In the genomic region with DNA sequence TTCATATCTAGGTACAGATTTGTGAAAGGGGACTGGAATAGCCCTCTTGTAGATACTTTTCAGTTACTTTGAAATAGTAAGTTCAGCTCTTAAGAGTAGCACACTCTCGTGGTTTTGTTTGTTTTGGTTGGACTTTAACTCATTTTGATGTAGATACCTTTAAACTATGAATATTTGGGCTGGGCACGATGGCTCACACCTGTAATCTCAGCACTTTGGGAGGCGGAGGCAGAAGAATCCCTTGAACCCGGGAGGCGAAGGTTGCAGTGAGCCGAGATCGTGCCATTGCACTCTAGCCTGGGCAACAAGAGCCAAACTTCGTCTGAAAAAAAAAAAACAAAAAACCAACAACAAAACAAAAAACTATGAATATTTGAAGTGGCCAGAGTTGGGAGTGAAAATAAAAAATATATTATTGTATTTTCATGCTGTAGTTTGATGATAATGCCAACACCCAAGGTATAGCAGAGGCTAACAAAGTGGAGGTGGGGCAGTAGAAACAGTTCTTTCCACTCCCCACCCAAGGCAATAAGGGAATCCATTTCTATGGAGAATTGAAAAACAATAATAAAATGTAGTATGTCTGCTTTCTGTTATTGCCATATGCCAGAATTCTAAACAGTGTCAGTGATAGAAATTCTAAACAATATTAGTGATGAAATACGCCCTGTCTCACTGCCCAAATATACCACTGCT, we compare ENCODE assay signal across 8 cellular contexts. TPM values are rescaled to one million over a fixed set of nuclear protein-coding genes. Genes with fewer than 3 reads are reported as not detected.
DNase-seq lines count a peak whose midpoint lies in the region; ATAC-seq and TF ChIP-seq lines count a peak whose summit lies in the region.
"Had no signal": no experiment of that assay in that cellular context is flagged by ENCODE, and none has a peak within 500 bp of the region (broad histone marks: within the 10 kb centered on the region; RNA-seq: fewer than 3 reads in every experiment).

No MANE protein-coding gene starts in this region.

- H3K36me3 ChIP-seq in HCT116 (ENCODE audit: control insufficient read depth in 1 of 2, insufficient read depth in 2 of 2, low read length in 2 of 2), result peaks cover 0 to 7% of the 10 kb centered on the region in 2 experiments; a peak in 1 of 4 replicates
- peaks cover 5% of the 10 kb centered on the region for H3K36me3 ChIP-seq in iPS-18a (ENCODE audit: control insufficient read depth, low read depth, low read length)

- no peaks in the 10 kb centered on the region for H3K9me3 Mint-ChIP-seq in activated CD4-positive, alpha-beta memory T cell treated with anti-CD3 and anti-CD28 coated beads for 36 hours
- no peaks in the 10 kb centered on the region for H3K9me3 Mint-ChIP-seq in stimulated activated effector memory CD8-positive, alpha-beta T cell treated with anti-CD3 and anti-CD28 coated beads, Interleukin-12 subunit alpha, Interleukin-12 subunit beta, amount 100 ng/mL, for 72 hours

- H3K9me3 ChIP-seq in HCT116 (ENCODE audit: control insufficient read depth in 1 of 2, insufficient read depth in 1 of 2, low read depth in 1 of 2, low read length in 2 of 2) (no peaks in the 10 kb centered on the region), iPS-18a (ENCODE audit: control insufficient read depth, low read depth, low read length) (no peaks in the 10 kb centered on the region)

- H3K4me3 Mint-ChIP-seq in activated CD4-positive, alpha-beta memory T cell treated with anti-CD3 and anti-CD28 coated beads for 36 hours, result peak overlapping the region; percentile 99
- H3K4me3 Mint-ChIP-seq in stimulated activated effector memory CD8-positive, alpha-beta T cell treated with anti-CD3 and anti-CD28 coated beads, Interleukin-12 subunit alpha, Interleukin-12 subunit beta, amount 100 ng/mL, for 72 hours, result peak overlapping the region; percentile 88

- H3K9ac ChIP-seq in HCT116 (ENCODE audit: low read length) (peak overlapping the region; percentile 86), iPS-18a (ENCODE audit: low read length) (peak overlapping the region; percentile 95)

- no peak for DNase-seq in HCT116 (ENCODE audit: low read depth, low spot score)
- DNase-seq in activated CD4-positive, alpha-beta memory T cell treated with anti-CD3 and anti-CD28 coated beads for 36 hours, result no peak
- no peak for DNase-seq in stimulated activated effector memory CD8-positive, alpha-beta T cell treated with anti-CD3 and anti-CD28 coated beads, Interleukin-12 subunit alpha, Interleukin-12 subunit beta, amount 100 ng/mL, for 72 hours (ENCODE audit: low spot score in 2 of 2)
- DNase-seq in SKM-1 (lab: John Stamatoyannopoulos, UW; ENCODE audit: unreplicated experiment), result no peak
- DNase-seq: SIG-M5 had no signal

- no peak overlapping the region for H2AFZ ChIP-seq in HCT116 (ENCODE audit: low read depth, low read length, poor library complexity, severe bottlenecking)

- peaks cover 13% of the 10 kb centered on the region for H3K36me3 Mint-ChIP-seq in activated CD4-positive, alpha-beta memory T cell treated with anti-CD3 and anti-CD28 coated beads for 36 hours
- peaks cover 39% of the 10 kb centered on the region for H3K36me3 Mint-ChIP-seq in stimulated activated effector memory CD8-positive, alpha-beta T cell treated with anti-CD3 and anti-CD28 coated beads, Interleukin-12 subunit alpha, Interleukin-12 subunit beta, amount 100 ng/mL, for 72 hours

- H3K4me1 Mint-ChIP-seq in activated CD4-positive, alpha-beta memory T cell treated with anti-CD3 and anti-CD28 coated beads for 36 hours (ENCODE audit: low read depth), result peaks cover 46% of the 10 kb centered on the region
- H3K4me1 Mint-ChIP-seq in stimulated activated effector memory CD8-positive, alpha-beta T cell treated with anti-CD3 and anti-CD28 coated beads, Interleukin-12 subunit alpha, Interleukin-12 subunit beta, amount 100 ng/mL, for 72 hours, result peaks cover 36% of the 10 kb centered on the region

- no peak overlapping the region for H3K27ac Mint-ChIP-seq in activated CD4-positive, alpha-beta memory T cell treated with anti-CD3 and anti-CD28 coated beads for 36 hours
- H3K27ac Mint-ChIP-seq in stimulated activated effector memory CD8-positive, alpha-beta T cell treated with anti-CD3 and anti-CD28 coated beads, Interleukin-12 subunit alpha, Interleukin-12 subunit beta, amount 100 ng/mL, for 72 hours, result peak overlapping the region; percentile 90

- BruUV-seq in HCT116 (replicated peaks; lab: Mats Ljungman, UMichigan), result no TSS peak

- no peaks in the 10 kb centered on the region for H4K20me1 ChIP-seq in HCT116 (ENCODE audit: insufficient read depth)

- POLR2A ChIA-PET in HCT116 (lab: Charles Lee), result no interaction called here
- POLR2A ChIA-PET in activated CD4-positive, alpha-beta memory T cell treated with anti-CD3 and anti-CD28 coated beads for 36 hours (lab: Charles Lee), result no interaction called here

- H3K27me3 ChIP-seq in HCT116 (ENCODE audit: insufficient read depth, low read length), result no peaks in the 10 kb centered on the region
- no peaks in the 10 kb centered on the region for H3K27me3 ChIP-seq in iPS-18a (ENCODE audit: control insufficient read depth, insufficient read depth, low read length)

- peak overlapping the region; percentile 83 to 86 for H3K4me3 ChIP-seq in HCT116 (replicated peaks in 1 of 2; ENCODE audit: low read depth in 1 of 2, low read length in 2 of 2)
- peak overlapping the region; percentile 88 for H3K4me3 ChIP-seq in iPS-18a (ENCODE audit: low read length)

- RAD21 ChIA-PET in HCT116 (lab: Charles Lee; ENCODE audit: low non-redundant PET in 1 of 2, low total read pairs in 2 of 2, uncharacterized antibody in 2 of 2, unreplicated experiment in 2 of 2), result no interaction called here

- TF ChIP-seq CTCF in HCT116 (IDR thresholded peaks at IDR 0.05 in 2 of 3, conservative IDR thresholded peaks at IDR 0.05 in 1 of 3; ENCODE audit: borderline replicate concordance in 1 of 3, insufficient read depth in 1 of 3, low read depth in 2 of 3, low read length in 2 of 3), result no peak

- H3K4me2 ChIP-seq in HCT116 (ENCODE audit: low read length), result peak overlapping the region; percentile 84

- intact Hi-C loops in HCT116 (cut with micrococcal nuclease), result loop anchor here (10.0 kb wide), 2 partner anchors 362 to 472 kb away; a partner anchor contains a TSS
- intact Hi-C loops in activated CD4-positive, alpha-beta memory T cell treated with anti-CD3 and anti-CD28 coated beads for 36 hours (cut with micrococcal nuclease), result loop anchor here (5.0 to 10.0 kb wide), 3 partner anchors 392 to 1312 kb away; a partner anchor contains a TSS

- H3K27ac ChIP-seq in HCT116 (ENCODE audit: low read depth, low read length) (no peak overlapping the region), iPS-18a (ENCODE audit: low read length) (no peak overlapping the region)

- H3K79me2 ChIP-seq in HCT116 (ENCODE audit: insufficient read depth, low read length), result peaks cover 65% of the 10 kb centered on the region

- CTCF ChIA-PET in HCT116 (lab: Charles Lee), result no interaction called here
- CTCF ChIA-PET in activated CD4-positive, alpha-beta memory T cell treated with anti-CD3 and anti-CD28 coated beads for 36 hours (lab: Charles Lee), result interaction anchor here (0.6 kb wide), 1 partner anchor 44 kb away, joined by 4 read pairs; no protein-coding TSS in a partner anchor

- TF ChIP-seq RAD21 in HCT116 (IDR thresholded peaks at IDR 0.05; ENCODE audit: low read depth), result no peak

- H3K9me2 ChIP-seq in HCT116 (ENCODE audit: insufficient read depth), result no peaks in the 10 kb centered on the region

- TF ChIP-seq POLR2A in HCT116 (IDR thresholded peaks at IDR 0.05; ENCODE audit: borderline replicate concordance, extremely low read depth, insufficient read depth, insufficient read length), result no peak

- H3K27me3 Mint-ChIP-seq in activated CD4-positive, alpha-beta memory T cell treated with anti-CD3 and anti-CD28 coated beads for 36 hours, result no peaks in the 10 kb centered on the region

- ATAC-seq in HCT116 (no peak), HG02610 (IDR thresholded peaks at IDR 0.05; ENCODE audit: unreplicated experiment) (no peak), GM19452 (IDR thresholded peaks at IDR 0.05; ENCODE audit: unreplicated experiment) (no peak)
- ATAC-seq in stimulated activated effector memory CD8-positive, alpha-beta T cell treated with anti-CD3 and anti-CD28 coated beads, Interleukin-12 subunit alpha, Interleukin-12 subunit beta, amount 100 ng/mL, for 72 hours, result no peak

- H3K4me1 ChIP-seq in HCT116 (ENCODE audit: control insufficient read depth in 1 of 2, insufficient read depth in 2 of 2, low read length in 2 of 2) (peaks cover 4 to 23% of the 10 kb centered on the region in 2 experiments; a peak in 3 of 4 replicates), iPS-18a (ENCODE audit: control insufficient read depth, low read depth, low read length) (no peaks in the 10 kb centered on the region)

TF ChIP-seq in HCT116, 20 proteins besides CTCF, POLR2A, EP300 and RAD21:
- TF ChIP-seq FOSL1 (IDR thresholded peaks at IDR 0.05; ENCODE audit: low read depth) (no peak), POLR2AphosphoS5 (IDR thresholded peaks at IDR 0.05; ENCODE audit: low read depth, low read length) (no peak), JUND (IDR thresholded peaks at IDR 0.05) (no peak), SP1 (IDR thresholded peaks at IDR 0.05; ENCODE audit: low read depth) (no peak), ZNF274 (IDR thresholded peaks at IDR 0.05; ENCODE audit: low read depth, low read length) (no peak), YY1 (IDR thresholded peaks at IDR 0.05; ENCODE audit: extremely low read depth, insufficient replicate concordance, low read depth, low read length) (no peak), EZH2 (IDR thresholded peaks at IDR 0.05) (no peak)
- TF ChIP-seq, protein P1, sequence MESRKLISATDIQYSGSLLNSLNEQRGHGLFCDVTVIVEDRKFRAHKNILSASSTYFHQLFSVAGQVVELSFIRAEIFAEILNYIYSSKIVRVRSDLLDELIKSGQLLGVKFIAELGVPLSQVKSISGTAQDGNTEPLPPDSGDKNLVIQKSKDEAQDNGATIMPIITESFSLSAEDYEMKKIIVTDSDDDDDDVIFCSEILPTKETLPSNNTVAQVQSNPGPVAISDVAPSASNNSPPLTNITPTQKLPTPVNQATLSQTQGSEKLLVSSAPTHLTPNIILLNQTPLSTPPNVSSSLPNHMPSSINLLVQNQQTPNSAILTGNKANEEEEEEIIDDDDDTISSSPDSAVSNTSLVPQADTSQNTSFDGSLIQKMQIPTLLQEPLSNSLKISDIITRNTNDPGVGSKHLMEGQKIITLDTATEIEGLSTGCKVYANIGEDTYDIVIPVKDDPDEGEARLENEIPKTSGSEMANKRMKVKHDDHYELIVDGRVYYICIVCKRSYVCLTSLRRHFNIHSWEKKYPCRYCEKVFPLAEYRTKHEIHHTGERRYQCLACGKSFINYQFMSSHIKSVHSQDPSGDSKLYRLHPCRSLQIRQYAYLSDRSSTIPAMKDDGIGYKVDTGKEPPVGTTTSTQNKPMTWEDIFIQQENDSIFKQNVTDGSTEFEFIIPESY (IDR thresholded peaks at IDR 0.05; ENCODE audit: extremely low read depth, insufficient replicate concordance, low read length), result no peak
TF ChIP-seq in HCT116: peak in this region for 0.

RNA-seq across cellular contexts. Expression of a gene that starts 1.7 kb away (rescaled TPM):
- 19.3 TPM for total RNA-seq in HCT116 (2021; ENCODE audit: unreplicated experiment)
- polyA plus RNA-seq in HCT116 (2012), result 5.1 and 5.5 TPM in 2 replicates
- total RNA-seq in activated CD4-positive, alpha-beta memory T cell treated with anti-CD3 and anti-CD28 coated beads for 36 hours, result 10 to 100 TPM; 17.2 to 17.3 TPM
